In genomic region chr3:76958231-76958630, GRCh38 we compare ENCODE assay signal across 28 cellular contexts.
"Had no signal": no experiment of that assay in that cellular context is flagged by ENCODE, and none has a peak within 500 bp of the region (broad histone marks: within the 10 kb centered on the region; RNA-seq: fewer than 3 reads in every experiment).

No MANE protein-coding gene starts in this region.

- H3K27ac Mint-ChIP-seq: activated B cell treated with CpG ODN at 0.5 μM for 24 hours; activated CD8-positive, alpha-beta memory T cell treated with anti-CD3 and anti-CD28 coated beads, Interleukin-2, amount 10 ng/mL, durations not matched to agents 7 days and 5 days; activated CD8-positive, alpha-beta T cell treated with anti-CD3 and anti-CD28 coated beads, Interleukin-2, amount 10 ng/mL, durations not matched to agents 7 days and 5 days; activated naive CD8-positive, alpha-beta T cell; activated T-helper 2 cell treated with anti-CD3 and anti-CD28 coated beads, Interferon-gamma antibody, Interleukin-2, Interleukin-4, amounts not matched to agents 10 μg/mL and 5 μg/mL and 100 μg/mL, durations not matched to agents 14 hours and 24 hours and 36 hours; nephron progenitor cell; T-helper 2 cell treated with Interferon-gamma antibody and Interleukin-4, amounts not matched to agents 5 μg/mL and 100 μg/mL, for 36 hours had no signal

- DNase-seq: activated B cell treated with CpG ODN at 0.5 μM for 24 hours; activated CD4-positive, alpha-beta T cell treated with anti-CD3 and anti-CD28 coated beads, Interleukin-2, amount 50 U/mL, for 1 hour; activated CD8-positive, alpha-beta memory T cell treated with anti-CD3 and anti-CD28 coated beads, Interleukin-2, amount 10 ng/mL, durations not matched to agents 7 days and 5 days; activated CD8-positive, alpha-beta T cell treated with anti-CD3 and anti-CD28 coated beads, Interleukin-2, amount 10 ng/mL, durations not matched to agents 7 days and 5 days; activated naive CD4-positive, alpha-beta T cell; activated T-cell treated with anti-CD3 and anti-CD28 coated beads, Interleukin-2, amount 50 U/mL, for 48 hours; adrenal gland; aorta; body of pancreas; dermis blood vessel endothelial cell; effector CD4-positive, alpha-beta T cell; foreskin keratinocyte; heart right ventricle; left ventricle myocardium superior; nephron progenitor cell; nucleus accumbens; stimulated activated CD4-positive, alpha-beta T cell treated with anti-CD3 and anti-CD28 coated beads, Interleukin-15, amount 100 ng/mL, for 24 hours; stimulated activated naive CD4-positive, alpha-beta T cell; T-helper 1 cell had no signal

- H3K79me2 ChIP-seq: parathyroid adenoma had no signal

- FAIRE-seq: colon, urothelium cell line had no signal

- H3K9me3 Mint-ChIP-seq: activated B cell treated with CpG ODN at 0.5 μM for 24 hours, nephron progenitor cell had no signal

- H3K36me3 ChIP-seq: adrenal gland, esophagus muscularis mucosa, heart right ventricle, right atrium auricular region, tibial nerve had no signal

- H3K4me1 ChIP-seq: adrenal gland, esophagus muscularis mucosa, foreskin keratinocyte, heart right ventricle, parathyroid adenoma, right atrium auricular region, tibial nerve had no signal

- ATAC-seq: activated CD8-positive, alpha-beta memory T cell treated with anti-CD3 and anti-CD28 coated beads, Interleukin-2, amount 10 ng/mL, durations not matched to agents 7 days and 5 days; activated CD8-positive, alpha-beta T cell treated with anti-CD3 and anti-CD28 coated beads, Interleukin-2, amount 10 ng/mL, durations not matched to agents 7 days and 5 days; body of pancreas; foreskin keratinocyte; heart right ventricle; left ventricle myocardium superior had no signal

- H3K9ac ChIP-seq: parathyroid adenoma had no signal

- H2AFZ ChIP-seq: parathyroid adenoma had no signal

- H3K9me3 ChIP-seq: adrenal gland, body of pancreas, esophagus muscularis mucosa, heart right ventricle, right atrium auricular region had no signal

- H3K36me3 Mint-ChIP-seq: activated CD8-positive, alpha-beta memory T cell treated with anti-CD3 and anti-CD28 coated beads, Interleukin-2, amount 10 ng/mL, durations not matched to agents 7 days and 5 days; activated naive CD8-positive, alpha-beta T cell had no signal

- H3K4me3 ChIP-seq: adrenal gland, body of pancreas, esophagus muscularis mucosa, heart right ventricle, right atrium auricular region, tibial nerve had no signal

- H3K27ac ChIP-seq: adrenal gland, body of pancreas, esophagus muscularis mucosa, foreskin keratinocyte, heart right ventricle, parathyroid adenoma, right atrium auricular region, tibial nerve had no signal

- H3K27me3 ChIP-seq: adrenal gland, body of pancreas, esophagus muscularis mucosa, foreskin keratinocyte, heart right ventricle, right atrium auricular region, tibial nerve had no signal
